Comparison of ENCODE assay signal across 8 cellular contexts in the genomic region with DNA sequence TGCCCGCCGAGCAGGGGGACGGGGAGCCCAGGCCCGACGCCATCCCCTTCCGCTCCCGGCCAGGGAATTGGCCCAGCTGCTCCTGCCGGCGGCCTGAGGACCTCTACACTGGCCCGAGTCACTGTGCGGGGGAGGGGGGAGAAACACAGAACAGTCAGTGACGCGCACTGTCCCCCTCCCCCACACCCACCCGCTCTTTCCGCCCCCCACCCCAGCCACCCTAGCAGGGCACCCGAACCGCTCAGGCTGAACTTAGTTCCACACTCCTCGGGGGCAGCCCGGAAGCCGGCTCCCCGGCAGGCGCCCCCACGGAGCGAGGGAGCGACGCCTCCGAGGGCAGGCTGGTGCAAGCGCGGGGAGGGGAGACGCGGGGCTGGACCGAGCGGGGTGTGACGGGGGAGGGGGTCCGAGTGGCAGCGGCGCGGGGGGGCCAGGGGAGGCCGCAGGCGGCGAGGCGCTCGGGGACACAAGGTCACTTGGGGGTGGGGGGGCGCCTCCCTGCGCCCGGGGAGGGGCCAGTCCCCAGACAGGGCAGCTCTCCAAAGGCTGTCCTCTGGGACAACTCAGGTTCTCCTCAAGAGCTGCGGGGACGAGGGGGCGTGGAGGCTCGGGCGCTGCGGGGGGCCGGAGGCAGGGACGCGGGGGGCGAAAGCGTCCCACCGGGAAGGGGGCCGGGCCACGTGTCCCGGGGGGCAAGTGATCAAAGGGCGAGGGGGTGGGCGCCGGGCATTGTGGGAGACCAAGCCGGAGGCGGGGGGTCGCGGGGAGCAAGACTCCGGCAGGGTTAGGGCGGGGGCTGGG. TPM values are rescaled to one million over a fixed set of nuclear protein-coding genes. Genes with fewer than 3 reads are reported as not detected.
DNase-seq lines count a peak whose midpoint lies in the region; ATAC-seq and TF ChIP-seq lines count a peak whose summit lies in the region.

No MANE protein-coding gene starts in this region.

- H3K36me3 Mint-ChIP-seq in WTC11, result peaks cover 41% of the 10 kb centered on the region

- H3K27ac ChIP-seq in BLaER1 (peak overlapping the region; percentile 91), HL-60 (replicated peaks) (peak overlapping the region; percentile 88), caudate nucleus (ENCODE audit: low read depth, low read length) (peak overlapping the region; percentile 96)

- H3K27ac Mint-ChIP-seq in WTC11, result no peak overlapping the region

- no peaks in the 10 kb centered on the region for H3K9me3 ChIP-seq in BLaER1

- peak; percentile 40 for ATAC-seq in WTC11
- ATAC-seq in GM19328 (IDR thresholded peaks at IDR 0.05; ENCODE audit: unreplicated experiment), result no peak

- TF ChIP-seq CTCF in HL-60 (IDR thresholded peaks at IDR 0.05; ENCODE audit: insufficient read depth, low read length) (no peak), WTC11 (IDR thresholded peaks at IDR 0.05) (no peak)

- peak overlapping the region; percentile 81 for H3K9ac ChIP-seq in BLaER1

- H3K27me3 ChIP-seq in BLaER1 (no peaks in the 10 kb centered on the region), HL-60 (ENCODE audit: insufficient read depth, poor library complexity, severe bottlenecking) (no peaks in the 10 kb centered on the region)

- peaks cover 63% of the 10 kb centered on the region for H3K4me1 ChIP-seq in BLaER1

- H3K4me3 ChIP-seq in BLaER1 (peak overlapping the region; percentile 80), HL-60 (replicated peaks; ENCODE audit: insufficient read depth, low read length) (peak overlapping the region; percentile 71)

- peak overlapping the region; percentile 100 for H3K4me2 ChIP-seq in BLaER1

- H3K4me3 Mint-ChIP-seq in WTC11, result no peak overlapping the region; the same call in 1 of the 2 replicates

- no peaks in the 10 kb centered on the region for H3K9me3 Mint-ChIP-seq in WTC11

- peaks cover 35% of the 10 kb centered on the region for H3K4me1 Mint-ChIP-seq in WTC11

- no peaks in the 10 kb centered on the region for H3K27me3 Mint-ChIP-seq in WTC11 (ENCODE audit: low read depth)

- H4K20me1 ChIP-seq in BLaER1, result peaks cover 47% of the 10 kb centered on the region

- POLR2A ChIA-PET in WTC11 (lab: Charles Lee), result interaction anchor here (0.6 to 1.4 kb wide), 5 partner anchors 9 to 83 kb away, joined by 3 to 5 read pairs (median 3); a partner anchor contains a TSS

- CTCF ChIA-PET in WTC11 (lab: Charles Lee), result interaction anchor here (0.5 to 1.8 kb wide), 15 partner anchors 10 to 171 kb away, joined by 3 to 12 read pairs (median 3); a partner anchor contains a TSS

- peak; percentile 54 to 68 for DNase-seq in HL-60 (ENCODE audit: low read depth in 1 of 2, low spot score in 1 of 2)
- DNase-seq in WTC11 (ENCODE audit: low spot score), result peak; percentile 44
- DNase-seq in caudate nucleus (lab: John Stamatoyannopoulos, UW), result peak in 44 of 61 donors; percentile 13 to 83 (median 60)
- DNase-seq in kidney tubule cell (ENCODE audit: low spot score), result peak; percentile 49
- peak; percentile 62 to 65 for DNase-seq in stimulated activated CD4-positive, alpha-beta T cell treated with anti-CD3 and anti-CD28 coated beads, Interleukin-1b, Interleukin-23, amount 100 ng/mL, for 4 hours (ENCODE audit: low read depth in 2 of 2)
- no peak for DNase-seq in NCI-H226

- H3K36me3 ChIP-seq in BLaER1, result peaks cover 29% of the 10 kb centered on the region

TF ChIP-seq in WTC11, 78 proteins besides CTCF, POLR2A, EP300 and RAD21 (continues in another document):
- TF ChIP-seq, protein P1, sequence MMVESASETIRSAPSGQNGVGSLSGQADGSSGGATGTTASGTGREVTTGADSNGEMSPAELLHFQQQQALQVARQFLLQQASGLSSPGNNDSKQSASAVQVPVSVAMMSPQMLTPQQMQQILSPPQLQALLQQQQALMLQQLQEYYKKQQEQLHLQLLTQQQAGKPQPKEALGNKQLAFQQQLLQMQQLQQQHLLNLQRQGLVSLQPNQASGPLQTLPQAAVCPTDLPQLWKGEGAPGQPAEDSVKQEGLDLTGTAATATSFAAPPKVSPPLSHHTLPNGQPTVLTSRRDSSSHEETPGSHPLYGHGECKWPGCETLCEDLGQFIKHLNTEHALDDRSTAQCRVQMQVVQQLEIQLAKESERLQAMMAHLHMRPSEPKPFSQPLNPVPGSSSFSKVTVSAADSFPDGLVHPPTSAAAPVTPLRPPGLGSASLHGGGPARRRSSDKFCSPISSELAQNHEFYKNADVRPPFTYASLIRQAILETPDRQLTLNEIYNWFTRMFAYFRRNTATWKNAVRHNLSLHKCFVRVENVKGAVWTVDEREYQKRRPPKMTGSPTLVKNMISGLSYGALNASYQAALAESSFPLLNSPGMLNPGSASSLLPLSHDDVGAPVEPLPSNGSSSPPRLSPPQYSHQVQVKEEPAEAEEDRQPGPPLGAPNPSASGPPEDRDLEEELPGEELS (CRISPR knock-in tag; IDR thresholded peaks at IDR 0.05), result 0 out of 2 replicates have a peak, but pooled peaks have one; percentile 34
- TF ChIP-seq ZNF416 (CRISPR knock-in tag; IDR thresholded peaks at IDR 0.05) (no peak), TCF7 (CRISPR knock-in tag; IDR thresholded peaks at IDR 0.05; ENCODE audit: low read depth) (0 out of 2 replicates have a peak, but pooled peaks have one; percentile 44), ELF4 (CRISPR knock-in tag; IDR thresholded peaks at IDR 0.05; ENCODE audit: low read depth) (no peak), FOXK1 (CRISPR knock-in tag; IDR thresholded peaks at IDR 0.05) (no peak), ZNF219 (CRISPR knock-in tag; IDR thresholded peaks at IDR 0.05; ENCODE audit: borderline replicate concordance) (no peak), ZNF121 (CRISPR knock-in tag; IDR thresholded peaks at IDR 0.05) (0 out of 2 replicates have a peak, but pooled peaks have one; percentile 24), ZNF396 (CRISPR knock-in tag; IDR thresholded peaks at IDR 0.05; ENCODE audit: borderline replicate concordance) (no peak)
- TF ChIP-seq, protein P2, sequence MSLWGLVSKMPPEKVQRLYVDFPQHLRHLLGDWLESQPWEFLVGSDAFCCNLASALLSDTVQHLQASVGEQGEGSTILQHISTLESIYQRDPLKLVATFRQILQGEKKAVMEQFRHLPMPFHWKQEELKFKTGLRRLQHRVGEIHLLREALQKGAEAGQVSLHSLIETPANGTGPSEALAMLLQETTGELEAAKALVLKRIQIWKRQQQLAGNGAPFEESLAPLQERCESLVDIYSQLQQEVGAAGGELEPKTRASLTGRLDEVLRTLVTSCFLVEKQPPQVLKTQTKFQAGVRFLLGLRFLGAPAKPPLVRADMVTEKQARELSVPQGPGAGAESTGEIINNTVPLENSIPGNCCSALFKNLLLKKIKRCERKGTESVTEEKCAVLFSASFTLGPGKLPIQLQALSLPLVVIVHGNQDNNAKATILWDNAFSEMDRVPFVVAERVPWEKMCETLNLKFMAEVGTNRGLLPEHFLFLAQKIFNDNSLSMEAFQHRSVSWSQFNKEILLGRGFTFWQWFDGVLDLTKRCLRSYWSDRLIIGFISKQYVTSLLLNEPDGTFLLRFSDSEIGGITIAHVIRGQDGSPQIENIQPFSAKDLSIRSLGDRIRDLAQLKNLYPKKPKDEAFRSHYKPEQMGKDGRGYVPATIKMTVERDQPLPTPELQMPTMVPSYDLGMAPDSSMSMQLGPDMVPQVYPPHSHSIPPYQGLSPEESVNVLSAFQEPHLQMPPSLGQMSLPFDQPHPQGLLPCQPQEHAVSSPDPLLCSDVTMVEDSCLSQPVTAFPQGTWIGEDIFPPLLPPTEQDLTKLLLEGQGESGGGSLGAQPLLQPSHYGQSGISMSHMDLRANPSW (CRISPR knock-in tag; conservative IDR thresholded peaks at IDR 0.05; ENCODE audit: low read depth), result no peak
- TF ChIP-seq, protein P3, sequence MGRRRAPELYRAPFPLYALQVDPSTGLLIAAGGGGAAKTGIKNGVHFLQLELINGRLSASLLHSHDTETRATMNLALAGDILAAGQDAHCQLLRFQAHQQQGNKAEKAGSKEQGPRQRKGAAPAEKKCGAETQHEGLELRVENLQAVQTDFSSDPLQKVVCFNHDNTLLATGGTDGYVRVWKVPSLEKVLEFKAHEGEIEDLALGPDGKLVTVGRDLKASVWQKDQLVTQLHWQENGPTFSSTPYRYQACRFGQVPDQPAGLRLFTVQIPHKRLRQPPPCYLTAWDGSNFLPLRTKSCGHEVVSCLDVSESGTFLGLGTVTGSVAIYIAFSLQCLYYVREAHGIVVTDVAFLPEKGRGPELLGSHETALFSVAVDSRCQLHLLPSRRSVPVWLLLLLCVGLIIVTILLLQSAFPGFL (CRISPR knock-in tag; IDR thresholded peaks at IDR 0.05; ENCODE audit: borderline replicate concordance), result no peak
- TF ChIP-seq, protein P4, sequence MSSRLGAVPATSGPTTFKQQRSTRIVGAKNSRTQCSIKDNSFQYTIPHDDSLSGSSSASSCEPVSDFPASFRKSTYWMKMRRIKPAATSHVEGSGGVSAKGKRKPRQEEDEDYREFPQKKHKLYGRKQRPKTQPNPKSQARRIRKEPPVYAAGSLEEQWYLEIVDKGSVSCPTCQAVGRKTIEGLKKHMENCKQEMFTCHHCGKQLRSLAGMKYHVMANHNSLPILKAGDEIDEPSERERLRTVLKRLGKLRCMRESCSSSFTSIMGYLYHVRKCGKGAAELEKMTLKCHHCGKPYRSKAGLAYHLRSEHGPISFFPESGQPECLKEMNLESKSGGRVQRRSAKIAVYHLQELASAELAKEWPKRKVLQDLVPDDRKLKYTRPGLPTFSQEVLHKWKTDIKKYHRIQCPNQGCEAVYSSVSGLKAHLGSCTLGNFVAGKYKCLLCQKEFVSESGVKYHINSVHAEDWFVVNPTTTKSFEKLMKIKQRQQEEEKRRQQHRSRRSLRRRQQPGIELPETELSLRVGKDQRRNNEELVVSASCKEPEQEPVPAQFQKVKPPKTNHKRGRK (CRISPR knock-in tag; IDR thresholded peaks at IDR 0.05; ENCODE audit: borderline replicate concordance), result no peak
- TF ChIP-seq, protein P5, sequence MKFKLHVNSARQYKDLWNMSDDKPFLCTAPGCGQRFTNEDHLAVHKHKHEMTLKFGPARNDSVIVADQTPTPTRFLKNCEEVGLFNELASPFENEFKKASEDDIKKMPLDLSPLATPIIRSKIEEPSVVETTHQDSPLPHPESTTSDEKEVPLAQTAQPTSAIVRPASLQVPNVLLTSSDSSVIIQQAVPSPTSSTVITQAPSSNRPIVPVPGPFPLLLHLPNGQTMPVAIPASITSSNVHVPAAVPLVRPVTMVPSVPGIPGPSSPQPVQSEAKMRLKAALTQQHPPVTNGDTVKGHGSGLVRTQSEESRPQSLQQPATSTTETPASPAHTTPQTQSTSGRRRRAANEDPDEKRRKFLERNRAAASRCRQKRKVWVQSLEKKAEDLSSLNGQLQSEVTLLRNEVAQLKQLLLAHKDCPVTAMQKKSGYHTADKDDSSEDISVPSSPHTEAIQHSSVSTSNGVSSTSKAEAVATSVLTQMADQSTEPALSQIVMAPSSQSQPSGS (CRISPR knock-in tag; IDR thresholded peaks at IDR 0.05; ENCODE audit: borderline replicate concordance, low read depth), result no peak

RNA-seq across cellular contexts. Expression of a gene that starts 0.6 kb away (rescaled TPM):
- 333 to 354 TPM (median 334 TPM) in 3 replicates for total RNA-seq in WTC11 (2021)

RNA-seq across cellular contexts. Expression of a gene that starts 29.2 kb away (rescaled TPM):
- 0.20 to 0.57 TPM (median 0.48 TPM) in 3 replicates for total RNA-seq in WTC11 (2021)

RNA-seq across cellular contexts. Expression of a gene that starts 38.4 kb away (rescaled TPM):
- total RNA-seq in WTC11 (2021), result 68.4 to 79.4 TPM (median 72.4 TPM) in 3 replicates

RNA-seq across cellular contexts. Expression of a gene that starts 40.7 kb away (rescaled TPM):
- total RNA-seq in WTC11 (2021), result 2.1 to 4.2 TPM (median 3.2 TPM) in 3 replicates

RNA-seq across cellular contexts. Expression of a gene that starts 50.7 kb away (rescaled TPM):
- total RNA-seq in WTC11 (2021), result 14.1 to 15.4 TPM (median 14.5 TPM) in 3 replicates
